8 cellular contexts compared by ENCODE assay signal in the genomic region with DNA sequence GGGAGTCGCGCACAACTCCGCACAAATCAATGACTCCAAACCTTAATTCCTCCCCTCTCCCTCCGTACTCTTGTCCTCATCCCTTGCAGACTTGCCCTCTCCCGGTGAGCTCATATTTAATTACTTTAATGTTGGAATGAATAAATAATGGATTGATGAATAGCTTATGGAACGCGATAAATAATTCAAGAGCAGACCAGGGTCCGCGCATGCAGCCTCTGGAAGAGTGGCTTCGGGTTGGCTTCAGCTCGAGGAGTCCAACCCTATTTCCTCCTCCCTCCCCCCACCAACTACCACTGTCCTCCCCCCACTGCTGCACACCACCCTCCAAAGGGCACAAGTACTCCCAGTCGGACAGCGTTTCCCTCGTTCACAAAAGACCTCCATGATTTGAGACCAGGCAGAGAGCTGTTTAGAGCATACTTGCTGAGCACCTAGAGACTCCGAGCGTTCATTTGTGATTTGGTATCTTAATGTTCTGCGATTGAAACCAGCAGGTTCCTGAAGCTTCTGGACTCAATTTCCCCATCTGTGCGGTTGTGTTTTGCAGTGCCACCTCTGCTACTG. TPM values are rescaled to one million over a fixed set of nuclear protein-coding genes. Genes with fewer than 3 reads are reported as not detected.
DNase-seq lines count a peak whose midpoint lies in the region; ATAC-seq and TF ChIP-seq lines count a peak whose summit lies in the region.

No MANE protein-coding gene starts in this region.

- H3K4me2 ChIP-seq in IMR-90 (ENCODE audit: low read depth, low read length) = peak overlapping the region; percentile 85

- H2BK120ac ChIP-seq in IMR-90 (ENCODE audit: low read depth, low read length) = peak overlapping the region; percentile 61

- intact Hi-C loops in IMR-90 (cut with micrococcal nuclease) = loop anchor here (2.0 to 5.0 kb wide), 6 partner anchors 71 to 602 kb away; a partner anchor contains a TSS
- intact Hi-C loops in activated T-helper 1 cell treated with anti-CD3 and anti-CD28 coated beads, Interleukin-12 subunit alpha, Interleukin-12 subunit beta, Interleukin-2, Interleukin-4 antibody, amounts not matched to agents 30 ng/mL and 10 ng/mL and 1 ng/mL, durations not matched to agents 14 hours and 24 hours and 36 hours (cut with micrococcal nuclease) = loop anchor here (10.0 kb wide), 2 partner anchors 315 to 535 kb away; no protein-coding TSS in a partner anchor

- peak overlapping the region; percentile 85 for H3K23ac ChIP-seq in IMR-90 (ENCODE audit: low read depth, low read length)

- H3K4me3 Mint-ChIP-seq in activated T-helper 1 cell treated with anti-CD3 and anti-CD28 coated beads, Interleukin-12 subunit alpha, Interleukin-12 subunit beta, Interleukin-2, Interleukin-4 antibody, amounts not matched to agents 30 ng/mL and 10 ng/mL and 1 ng/mL, durations not matched to agents 14 hours and 24 hours and 36 hours = peak overlapping the region; percentile 68
- H3K4me3 Mint-ChIP-seq in memory B cell = peak overlapping the region; percentile 41

- H3K56ac ChIP-seq in IMR-90 (ENCODE audit: extremely low read depth, insufficient read depth, low read length) = peak overlapping the region; percentile 78

- POLR2A ChIA-PET in IMR-90 (lab: Charles Lee; ENCODE audit: unreplicated experiment) = interaction anchor here (1.0 kb wide), 2 partner anchors 454 to 604 kb away, joined by 3 to 6 read pairs; no protein-coding TSS in a partner anchor

- H3K4ac ChIP-seq in IMR-90 (ENCODE audit: low read depth, low read length) = peak overlapping the region; percentile 13

- dilution Hi-C loops in IMR-90 (cut with HindIII; ENCODE audit: low sequenced_read_pairs, unreplicated experiment) = loop anchor here (25.0 kb wide), 1 partner anchor 387 kb away; no protein-coding TSS in a partner anchor

- H2BK20ac ChIP-seq in IMR-90 (ENCODE audit: low read depth, low read length) = peak overlapping the region; percentile 44; the same call in 1 of the 2 replicates

- peaks cover 99% of the 10 kb centered on the region for H3K27me3 ChIP-seq in BE2C
- no peaks in the 10 kb centered on the region; the same call in 1 of the 2 replicates for H3K27me3 ChIP-seq in IMR-90 (ENCODE audit: control insufficient read depth, insufficient read depth, low read length)

- H4K5ac ChIP-seq in IMR-90 (ENCODE audit: low read depth, low read length) = peak overlapping the region; percentile 21

- BruUV-seq in IMR-90 (replicated peaks; lab: Mats Ljungman, UMichigan) = no TSS peak

- CTCF ChIA-PET in IMR-90 (lab: Yijun Ruan, JAX) = interaction anchor here (0.7 kb wide), 1 partner anchor 25 kb away, joined by 3 read pairs; no protein-coding TSS in a partner anchor

- peak overlapping the region; percentile 14 for H2BK5ac ChIP-seq in IMR-90 (ENCODE audit: low read depth, low read length, poor library complexity, severe bottlenecking)

- H4K91ac ChIP-seq in IMR-90 (ENCODE audit: insufficient read depth, low read depth, low read length) = peak overlapping the region; percentile 43

- H3K9me3 Mint-ChIP-seq in activated T-helper 1 cell treated with anti-CD3 and anti-CD28 coated beads, Interleukin-12 subunit alpha, Interleukin-12 subunit beta, Interleukin-2, Interleukin-4 antibody, amounts not matched to agents 30 ng/mL and 10 ng/mL and 1 ng/mL, durations not matched to agents 14 hours and 24 hours and 36 hours = no peaks in the 10 kb centered on the region
- H3K9me3 Mint-ChIP-seq in memory B cell = peaks cover 5% of the 10 kb centered on the region

- peak overlapping the region; percentile 46 for H3K27ac ChIP-seq in IMR-90 (ENCODE audit: insufficient read depth, low read length)

- WGBS in IMR-90 (ENCODE audit: extremely low coverage in 2 of 2, insufficient read length in 1 of 2), 2 experiments = 0% methylated on average over 2 of the region's 18 CpGs; no CpG with 5 or more reads in 1 of the 2 experiments

- H3K4me3 ChIP-seq in BE2C (ENCODE audit: low read depth, low read length) (peak overlapping the region; percentile 61), IMR-90 (ENCODE audit: insufficient read depth, low read depth, low read length) (peak overlapping the region; percentile 74)

- H2AK9ac ChIP-seq in IMR-90 (replicated peaks; ENCODE audit: low read depth, low read length, poor library complexity) = peak overlapping the region; percentile 58

- H3K9ac ChIP-seq in IMR-90 (ENCODE audit: low read depth, low read length) = peak overlapping the region; percentile 59

- no peak for TF ChIP-seq POLR2A in IMR-90 (IDR thresholded peaks at IDR 0.05; ENCODE audit: low read depth, low read length)
- no peak for TF ChIP-seq POLR2A in erythroblast (IDR thresholded peaks at IDR 0.05; ENCODE audit: low read length)

- peak overlapping the region; percentile 33 to 55; a peak in 3 of 4 replicates for H4K8ac ChIP-seq in IMR-90 (ENCODE audit: low read depth in 2 of 2, low read length in 2 of 2)

- no peaks in the 10 kb centered on the region for H3K9me3 ChIP-seq in BE2C
- no peaks in the 10 kb centered on the region for H3K9me3 ChIP-seq in IMR-90 (ENCODE audit: control insufficient read depth, insufficient read depth, low read length)

- H3K27me3 Mint-ChIP-seq in activated T-helper 1 cell treated with anti-CD3 and anti-CD28 coated beads, Interleukin-12 subunit alpha, Interleukin-12 subunit beta, Interleukin-2, Interleukin-4 antibody, amounts not matched to agents 30 ng/mL and 10 ng/mL and 1 ng/mL, durations not matched to agents 14 hours and 24 hours and 36 hours (ENCODE audit: insufficient read depth) = peaks cover 84% of the 10 kb centered on the region
- peaks cover 33% of the 10 kb centered on the region for H3K27me3 Mint-ChIP-seq in memory B cell

- no peaks in the 10 kb centered on the region; the same call in 1 of the 2 replicates for H3K4me1 ChIP-seq in BE2C
- peaks cover 10% of the 10 kb centered on the region for H3K4me1 ChIP-seq in IMR-90 (ENCODE audit: control insufficient read depth, insufficient read depth, low read length)

- H3K27ac Mint-ChIP-seq in activated T-helper 1 cell treated with anti-CD3 and anti-CD28 coated beads, Interleukin-12 subunit alpha, Interleukin-12 subunit beta, Interleukin-2, Interleukin-4 antibody, amounts not matched to agents 30 ng/mL and 10 ng/mL and 1 ng/mL, durations not matched to agents 14 hours and 24 hours and 36 hours = peak overlapping the region; percentile 76
- H3K27ac Mint-ChIP-seq in memory B cell = no peak overlapping the region

- peaks cover 61% of the 10 kb centered on the region for H3K4me1 Mint-ChIP-seq in activated T-helper 1 cell treated with anti-CD3 and anti-CD28 coated beads, Interleukin-12 subunit alpha, Interleukin-12 subunit beta, Interleukin-2, Interleukin-4 antibody, amounts not matched to agents 30 ng/mL and 10 ng/mL and 1 ng/mL, durations not matched to agents 14 hours and 24 hours and 36 hours (ENCODE audit: low read depth)
- peaks cover 11% of the 10 kb centered on the region for H3K4me1 Mint-ChIP-seq in memory B cell

- no peak for DNase-seq in BE2C
- DNase-seq in IMR-90 = peak; percentile 60
- no peak for DNase-seq in activated T-helper 1 cell treated with anti-CD3 and anti-CD28 coated beads, Interleukin-12 subunit alpha, Interleukin-12 subunit beta, Interleukin-2, Interleukin-4 antibody, amounts not matched to agents 30 ng/mL and 10 ng/mL and 1 ng/mL, durations not matched to agents 14 hours and 24 hours and 36 hours (ENCODE audit: low spot score)
- peak in 1 of 2 donors; percentile 10 for DNase-seq in memory B cell (ENCODE audit: low spot score in 2 of 2)
- no peak for DNase-seq in OCI-M1 (lab: John Stamatoyannopoulos, UW)
- no peak for DNase-seq in erythroblast (lab: John Stamatoyannopoulos, UW)
- DNase-seq in midbrain (lab: John Stamatoyannopoulos, UW) = no peak

- ATAC-seq in IMR-90 (ENCODE audit: low read depth) (peak; percentile 16), memory B cell (ENCODE audit: low read depth) (no peak), GM21786 (IDR thresholded peaks at IDR 0.05; ENCODE audit: unreplicated experiment) (no peak)

- H3K18ac ChIP-seq in IMR-90 (ENCODE audit: low read depth, low read length) = peak overlapping the region; percentile 8

- no peak for TF ChIP-seq CTCF in BE2C (IDR thresholded peaks at IDR 0.05; ENCODE audit: low read depth, low read length)
- no peak for TF ChIP-seq CTCF in IMR-90 (conservative IDR thresholded peaks at IDR 0.05; ENCODE audit: low read depth, low read length)

- H3K9me1 ChIP-seq in IMR-90 (ENCODE audit: insufficient read depth, low read length) = 0 out of 2 replicates have a peak, but pooled peaks cover 2% of the 10 kb centered on the region

- in situ Hi-C loops in IMR-90 (cut with MboI; ENCODE audit: low sequenced_read_pairs) = loop anchor here (25.0 kb wide), 2 partner anchors 337 to 912 kb away; a partner anchor contains a TSS

- H3K14ac ChIP-seq in IMR-90 (replicated peaks; ENCODE audit: low read depth, low read length) = peak overlapping the region; percentile 72

- H4K20me1 ChIP-seq in IMR-90 (ENCODE audit: insufficient read depth, low read length) = peaks cover 31% of the 10 kb centered on the region

- H3K79me1 ChIP-seq in IMR-90 (ENCODE audit: low read depth in 1 of 2, low read length in 2 of 2) = peaks cover 0 to 21% of the 10 kb centered on the region in 2 experiments; a peak in 1 of 4 replicates

- H3K36me3 ChIP-seq in BE2C = no peaks in the 10 kb centered on the region
- peaks cover 10% of the 10 kb centered on the region; the same call in 1 of the 2 replicates for H3K36me3 ChIP-seq in IMR-90 (ENCODE audit: control insufficient read depth, insufficient read depth, low read length)

- H2AK5ac ChIP-seq in IMR-90 (ENCODE audit: low read depth, low read length) = peak overlapping the region; percentile 5; the same call in 1 of the 2 replicates

- peak overlapping the region; percentile 71 for H2AFZ ChIP-seq in IMR-90 (replicated peaks; ENCODE audit: low read length, poor library complexity)

- TF ChIP-seq RAD21 in IMR-90 (IDR thresholded peaks at IDR 0.05; ENCODE audit: low read length) = no peak

- H3K36me3 Mint-ChIP-seq in activated T-helper 1 cell treated with anti-CD3 and anti-CD28 coated beads, Interleukin-12 subunit alpha, Interleukin-12 subunit beta, Interleukin-2, Interleukin-4 antibody, amounts not matched to agents 30 ng/mL and 10 ng/mL and 1 ng/mL, durations not matched to agents 14 hours and 24 hours and 36 hours (ENCODE audit: low read depth) = peaks cover 9% of the 10 kb centered on the region
- peaks cover 3% of the 10 kb centered on the region for H3K36me3 Mint-ChIP-seq in memory B cell

- peak overlapping the region; percentile 42; the same call in 1 of the 3 replicates for H2BK15ac ChIP-seq in IMR-90 (ENCODE audit: low read depth, low read length)

TF ChIP-seq in IMR-90, 13 proteins besides CTCF, POLR2A, EP300 and RAD21 (continues in another document):
- TF ChIP-seq MXI1 (IDR thresholded peaks at IDR 0.05; ENCODE audit: borderline replicate concordance, low read depth, low read length) (no peak), NFE2L2 (IDR thresholded peaks at IDR 0.05; ENCODE audit: low read depth, low read length) (no peak)

RNA-seq across cellular contexts. Expression of a gene that starts 0.6 kb away (rescaled TPM):
- polyA plus RNA-seq in BE2C (2012; ENCODE audit: insufficient read depth, insufficient read length, low read depth) = not detected
- total RNA-seq in IMR-90 (2012; rRNA removed) = 7.7 and 8.6 TPM in 2 replicates
- polyA plus RNA-seq in IMR-90 (2012; rRNA removed) = 15.0 and 15.1 TPM in 2 replicates
- 12.2 and 21.4 TPM in 2 replicates for polyA plus RNA-seq in IMR-90 (2012; cell fraction: cytosol; rRNA removed)
- 8.8 and 12.1 TPM in 2 replicates for polyA plus RNA-seq in IMR-90 (2012; cell fraction: nucleus; rRNA removed; ENCODE audit: low replicate concordance)
- total RNA-seq in activated T-helper 1 cell treated with anti-CD3 and anti-CD28 coated beads, Interleukin-12 subunit alpha, Interleukin-12 subunit beta, Interleukin-2, Interleukin-4 antibody, amounts not matched to agents 30 ng/mL and 10 ng/mL and 1 ng/mL, durations not matched to agents 14 hours and 24 hours and 36 hours = 0.39 and 0.41 TPM in 2 replicates
